Comparison of ENCODE assay signal across 20 cellular contexts in genomic region chr3:4949004-4949403, GRCh38.
"Had no signal": no experiment of that assay in that cellular context is flagged by ENCODE, and none has a peak within 500 bp of the region (broad histone marks: within the 10 kb centered on the region; RNA-seq: fewer than 3 reads in every experiment).

No MANE protein-coding gene starts in this region.

- FAIRE-seq: endometrium, frontal cortex had no signal

- H3K27me3 ChIP-seq: heart left ventricle, upper lobe of right lung, vagina had no signal

- H3K4me3 ChIP-seq: heart left ventricle, psoas muscle, upper lobe of right lung, vagina had no signal

- H3K27ac Mint-ChIP-seq: naive B cell; stimulated activated naive B cell treated with anti-CD40 and anti-IgM and Interleukin-4, amounts not matched to agents 10 μg/mL and 1 μg/mL and 100 μg/mL, for 72 hours had no signal

- H3K9ac ChIP-seq: parathyroid adenoma had no signal

- H3K36me3 Mint-ChIP-seq: naive B cell; stimulated activated naive B cell treated with anti-CD40 and anti-IgM and Interleukin-4, amounts not matched to agents 10 μg/mL and 1 μg/mL and 100 μg/mL, for 72 hours had no signal

- H3K27me3 Mint-ChIP-seq: naive B cell; stimulated activated naive B cell treated with anti-CD40 and anti-IgM and Interleukin-4, amounts not matched to agents 10 μg/mL and 1 μg/mL and 100 μg/mL, for 72 hours; stimulated activated naive CD8-positive, alpha-beta T cell treated with anti-CD3 and anti-CD28 coated beads, Interleukin-15, amount 100 ng/mL, for 72 hours had no signal

- H3K79me2 ChIP-seq: parathyroid adenoma had no signal

- H3K27ac ChIP-seq: parathyroid adenoma, psoas muscle, upper lobe of right lung, vagina had no signal

- H3K4me3 Mint-ChIP-seq: naive B cell; nephron; stimulated activated naive B cell treated with anti-CD40 and anti-IgM and Interleukin-4, amounts not matched to agents 10 μg/mL and 1 μg/mL and 100 μg/mL, for 72 hours; stimulated activated naive CD8-positive, alpha-beta T cell treated with anti-CD3 and anti-CD28 coated beads, Interleukin-15, amount 100 ng/mL, for 72 hours had no signal

- H2AFZ ChIP-seq: parathyroid adenoma had no signal

- H3K4me1 Mint-ChIP-seq: naive B cell, nephron had no signal

- H3K36me3 ChIP-seq: heart left ventricle, upper lobe of right lung, vagina had no signal

- ATAC-seq: esophagus mucosa; left colon; stimulated activated naive B cell treated with anti-CD40 and anti-IgM and Interleukin-4, amounts not matched to agents 10 μg/mL and 1 μg/mL and 100 μg/mL, for 72 hours; stimulated activated naive CD8-positive, alpha-beta T cell treated with anti-CD3 and anti-CD28 coated beads, Interleukin-15, amount 100 ng/mL, for 72 hours; upper lobe of right lung had no signal

- DNase-seq: effector memory CD4-positive, alpha-beta T cell; heart left ventricle; hippocampal formation; left colon; mesendoderm; naive B cell; occipital lobe; psoas muscle; stimulated activated CD4-positive, alpha-beta T cell treated with anti-CD3 and anti-CD28 coated beads, Interleukin-1b, Interleukin-23, amount 100 ng/mL, for 48 hours; stimulated activated CD4-positive, alpha-beta T cell treated with anti-CD3 and anti-CD28 coated beads, Interleukin-4, amount 100 ng/mL, for 4 hours; stimulated activated naive B cell treated with anti-CD40 and anti-IgM and Interleukin-4, amounts not matched to agents 10 μg/mL and 1 μg/mL and 100 μg/mL, for 72 hours; stimulated activated naive CD8-positive, alpha-beta T cell treated with anti-CD3 and anti-CD28 coated beads, Interleukin-15, amount 100 ng/mL, for 72 hours; substantia nigra; upper lobe of right lung had no signal

- H3K9me3 Mint-ChIP-seq: naive B cell; nephron; stimulated activated naive B cell treated with anti-CD40 and anti-IgM and Interleukin-4, amounts not matched to agents 10 μg/mL and 1 μg/mL and 100 μg/mL, for 72 hours; stimulated activated naive CD8-positive, alpha-beta T cell treated with anti-CD3 and anti-CD28 coated beads, Interleukin-15, amount 100 ng/mL, for 72 hours had no signal

- H3K9me3 ChIP-seq: heart left ventricle, psoas muscle, upper lobe of right lung, vagina had no signal

- H3K4me1 ChIP-seq: psoas muscle, upper lobe of right lung had no signal
